Comparison of ENCODE assay signal across 18 cellular contexts in genomic region chr10:13354783-13355182, GRCh38. TPM values are rescaled to one million over a fixed set of nuclear protein-coding genes. Genes with fewer than 3 reads are reported as not detected.
A peak's percentile ranks its signal among the peaks of the same experiment; 100 is the strongest.
DNase-seq lines count a peak whose midpoint lies in the region; ATAC-seq, FAIRE-seq and TF ChIP-seq lines count a peak whose summit lies in the region.
"Had no signal": no experiment of that assay in that cellular context is flagged by ENCODE, and none has a peak within 500 bp of the region (broad histone marks: within the 10 kb centered on the region; RNA-seq: fewer than 3 reads in every experiment).

No MANE protein-coding gene starts in this region.

- FAIRE-seq in bronchial epithelial cell (lab: Jason Lieb, UNC), result peak; percentile 18
- FAIRE-seq: G401.6, GM12892, GM19239 had no signal

- H3K36me3 ChIP-seq in Loucy (ENCODE audit: insufficient read depth, low read length), result no peaks in the 10 kb centered on the region
- no peaks in the 10 kb centered on the region for H3K36me3 ChIP-seq in bronchial epithelial cell (ENCODE audit: control insufficient read depth, insufficient read depth, low read length)

- no peak overlapping the region for H3K4me3 Mint-ChIP-seq in stimulated activated effector memory CD8-positive, alpha-beta T cell treated with anti-CD3 and anti-CD28 coated beads, Interleukin-12 subunit alpha, Interleukin-12 subunit beta, amount 100 ng/mL, for 72 hours

- no peak overlapping the region for H3K9ac ChIP-seq in Loucy (ENCODE audit: low read depth, low read length, poor library complexity, severe bottlenecking)
- H3K9ac ChIP-seq: GM23248 had no signal

- peaks cover 16% of the 10 kb centered on the region for H3K4me1 ChIP-seq in Loucy (ENCODE audit: insufficient read depth, low read length, poor library complexity, severe bottlenecking)

- peak; percentile 60 for ATAC-seq in stimulated activated effector memory CD8-positive, alpha-beta T cell treated with anti-CD3 and anti-CD28 coated beads, Interleukin-12 subunit alpha, Interleukin-12 subunit beta, amount 100 ng/mL, for 72 hours
- no peak for ATAC-seq in activated naive CD4-positive, alpha-beta T cell treated with anti-CD3 and anti-CD28 coated beads, Interleukin-2, amount 50 U/mL, for 72 hours
- ATAC-seq in GM18873 (IDR thresholded peaks at IDR 0.05; ENCODE audit: low FRiP score, unreplicated experiment), result no peak
- ATAC-seq: HCT116 had no signal

- no peaks in the 10 kb centered on the region for H3F3A ChIP-seq in Loucy (ENCODE audit: low read depth)

- peaks cover 7% of the 10 kb centered on the region; the same call in 1 of the 2 replicates for H3K79me2 ChIP-seq in Loucy (ENCODE audit: insufficient read depth, low read length)

- H3K9me3 Mint-ChIP-seq in stimulated activated effector memory CD8-positive, alpha-beta T cell treated with anti-CD3 and anti-CD28 coated beads, Interleukin-12 subunit alpha, Interleukin-12 subunit beta, amount 100 ng/mL, for 72 hours, result no peaks in the 10 kb centered on the region
- no peaks in the 10 kb centered on the region for H3K9me3 Mint-ChIP-seq in activated naive CD4-positive, alpha-beta T cell treated with anti-CD3 and anti-CD28 coated beads, Interleukin-2, amount 50 U/mL, for 72 hours
- H3K9me3 Mint-ChIP-seq: CD4-positive, alpha-beta memory T cell; H9 had no signal

- H3K4me3 ChIP-seq in Loucy (ENCODE audit: low read length, poor library complexity, severe bottlenecking) (no peak overlapping the region), bronchial epithelial cell (ENCODE audit: low read depth, low read length) (no peak overlapping the region)
- H3K4me3 ChIP-seq: GM23248 had no signal

- no peak for TF ChIP-seq CTCF in Loucy (conservative IDR thresholded peaks at IDR 0.05; ENCODE audit: low read length)
- no peak for TF ChIP-seq CTCF in bronchial epithelial cell (IDR thresholded peaks at IDR 0.05; ENCODE audit: insufficient read depth, low read length, severe bottlenecking)

- no peak overlapping the region for H3K27ac Mint-ChIP-seq in stimulated activated effector memory CD8-positive, alpha-beta T cell treated with anti-CD3 and anti-CD28 coated beads, Interleukin-12 subunit alpha, Interleukin-12 subunit beta, amount 100 ng/mL, for 72 hours
- no peak overlapping the region for H3K27ac Mint-ChIP-seq in activated naive CD4-positive, alpha-beta T cell treated with anti-CD3 and anti-CD28 coated beads, Interleukin-2, amount 50 U/mL, for 72 hours
- H3K27ac Mint-ChIP-seq: CD4-positive, alpha-beta memory T cell; H9 had no signal

- H4K20me1 ChIP-seq in Loucy (ENCODE audit: insufficient read depth, low read length, poor library complexity, severe bottlenecking), result no peaks in the 10 kb centered on the region

- H3K27me3 ChIP-seq in Loucy (ENCODE audit: insufficient read depth, low read length, poor library complexity, severe bottlenecking) (no peaks in the 10 kb centered on the region), bronchial epithelial cell (ENCODE audit: control insufficient read depth, insufficient read depth, low read length) (peaks cover 2% of the 10 kb centered on the region)

- no peaks in the 10 kb centered on the region for H3K36me3 Mint-ChIP-seq in stimulated activated effector memory CD8-positive, alpha-beta T cell treated with anti-CD3 and anti-CD28 coated beads, Interleukin-12 subunit alpha, Interleukin-12 subunit beta, amount 100 ng/mL, for 72 hours
- no peaks in the 10 kb centered on the region for H3K36me3 Mint-ChIP-seq in activated naive CD4-positive, alpha-beta T cell treated with anti-CD3 and anti-CD28 coated beads, Interleukin-2, amount 50 U/mL, for 72 hours
- H3K36me3 Mint-ChIP-seq: CD4-positive, alpha-beta memory T cell had no signal

- H3K9me2 ChIP-seq in Loucy (replicated peaks; ENCODE audit: low read depth, low read length), result no peaks in the 10 kb centered on the region

- no peaks in the 10 kb centered on the region for H3K9me3 ChIP-seq in Loucy (ENCODE audit: insufficient read depth, low read depth, low read length)

- peak; percentile 22 for DNase-seq in Daoy (ENCODE audit: low read depth)
- DNase-seq in bronchial epithelial cell (ENCODE audit: low read depth), result no peak
- DNase-seq in stimulated activated effector memory CD8-positive, alpha-beta T cell treated with anti-CD3 and anti-CD28 coated beads, Interleukin-12 subunit alpha, Interleukin-12 subunit beta, amount 100 ng/mL, for 72 hours (ENCODE audit: low spot score in 2 of 2), result no peak
- DNase-seq in activated naive CD4-positive, alpha-beta T cell treated with anti-CD3 and anti-CD28 coated beads, Interleukin-2, amount 50 U/mL, for 72 hours (ENCODE audit: low spot score in 2 of 2), result no peak
- DNase-seq: C1 segment of cervical spinal cord; Calu3; CD4-positive, alpha-beta memory T cell; COR-L47; DMS53; DMS79 treated with DMSO at 0.1 percent for 48 hours; GM23248; H9 had no signal

- no peak overlapping the region for H3K4me2 ChIP-seq in Loucy (ENCODE audit: low read depth, low read length, poor library complexity, severe bottlenecking)

- H3K4me1 Mint-ChIP-seq in stimulated activated effector memory CD8-positive, alpha-beta T cell treated with anti-CD3 and anti-CD28 coated beads, Interleukin-12 subunit alpha, Interleukin-12 subunit beta, amount 100 ng/mL, for 72 hours, result peaks cover 26% of the 10 kb centered on the region

- H2AFZ ChIP-seq in Loucy (ENCODE audit: low read length), result 0 out of 2 replicates have a peak overlapping the region, but pooled peaks have one; percentile 0
- H2AFZ ChIP-seq: GM23248 had no signal

RNA-seq across cellular contexts. Expression of gene SEPHS1, which starts 6.7 kb away (rescaled TPM):
- total RNA-seq in Daoy (2014; rRNA removed; shearing (Covaris generic)), result 43.9 and 46.1 TPM in 2 replicates
- total RNA-seq in bronchial epithelial cell, result 18.7 and 22.9 TPM in 2 replicates
- total RNA-seq in activated naive CD4-positive, alpha-beta T cell treated with anti-CD3 and anti-CD28 coated beads, Interleukin-2, amount 50 U/mL, for 72 hours, result 10 to 100 TPM; 60.3 to 67.9 TPM

RNA-seq across cellular contexts. Expression of gene PHYH, which starts 54.9 kb away (rescaled TPM):
- total RNA-seq in Daoy (2014; rRNA removed; shearing (Covaris generic)), result 1.7 and 2.0 TPM in 2 replicates
- total RNA-seq in bronchial epithelial cell, result 5.3 and 10.9 TPM in 2 replicates
- total RNA-seq in activated naive CD4-positive, alpha-beta T cell treated with anti-CD3 and anti-CD28 coated beads, Interleukin-2, amount 50 U/mL, for 72 hours, result 10 to 100 TPM; 14.0 to 17.5 TPM
